25 cellular contexts compared by ENCODE assay signal in genomic region chr4:123166023-123166422, GRCh38.
"Had no signal": no experiment of that assay in that cellular context is flagged by ENCODE, and none has a peak within 500 bp of the region (broad histone marks: within the 10 kb centered on the region; RNA-seq: fewer than 3 reads in every experiment).

No MANE protein-coding gene starts in this region.

- H3K27ac ChIP-seq: brain microvascular endothelial cell, PC-9, SK-N-MC had no signal

- H3K36me3 ChIP-seq: brain microvascular endothelial cell had no signal

- H3K4me2 ChIP-seq: PC-9 had no signal

- H3K4me1 Mint-ChIP-seq: T-cell had no signal

- H3K27me3 Mint-ChIP-seq: activated CD4-positive, alpha-beta memory T cell treated with anti-CD3 and anti-CD28 coated beads for 36 hours; activated CD4-positive, alpha-beta T cell treated with anti-CD3 and anti-CD28 coated beads, Interleukin-2, amount 10 ng/mL, durations not matched to agents 7 days and 5 days; activated naive CD8-positive, alpha-beta T cell; T-cell had no signal

- H3K9me3 Mint-ChIP-seq: activated CD4-positive, alpha-beta memory T cell treated with anti-CD3 and anti-CD28 coated beads for 36 hours; activated CD4-positive, alpha-beta T cell treated with anti-CD3 and anti-CD28 coated beads, Interleukin-2, amount 10 ng/mL, durations not matched to agents 7 days and 5 days; activated naive CD4-positive, alpha-beta T cell treated with anti-CD3 and anti-CD28 coated beads for 36 hours; activated T-cell treated with anti-CD3 and anti-CD28 coated beads, Interleukin-2, amount 50 U/mL, for 4 hours; T-cell had no signal

- H3K4me3 Mint-ChIP-seq: activated CD4-positive, alpha-beta memory T cell treated with anti-CD3 and anti-CD28 coated beads for 36 hours; activated CD4-positive, alpha-beta T cell treated with anti-CD3 and anti-CD28 coated beads, Interleukin-2, amount 10 ng/mL, durations not matched to agents 7 days and 5 days; activated naive CD4-positive, alpha-beta T cell treated with anti-CD3 and anti-CD28 coated beads for 36 hours; activated naive CD8-positive, alpha-beta T cell; activated T-cell treated with anti-CD3 and anti-CD28 coated beads, Interleukin-2, amount 50 U/mL, for 4 hours; T-cell had no signal

- H3K27me3 ChIP-seq: brain microvascular endothelial cell had no signal

- H3K27ac Mint-ChIP-seq: activated CD4-positive, alpha-beta memory T cell treated with anti-CD3 and anti-CD28 coated beads for 36 hours; activated CD4-positive, alpha-beta T cell treated with anti-CD3 and anti-CD28 coated beads, Interleukin-2, amount 10 ng/mL, durations not matched to agents 7 days and 5 days; activated naive CD4-positive, alpha-beta T cell treated with anti-CD3 and anti-CD28 coated beads for 36 hours; activated naive CD8-positive, alpha-beta T cell; T-cell had no signal

- H3K4me3 ChIP-seq: PC-9, SK-N-MC had no signal

- FAIRE-seq: colon had no signal

- ATAC-seq: activated T-cell treated with anti-CD3 and anti-CD28 coated beads, Interleukin-2, amount 50 U/mL, for 4 hours; T-cell had no signal

- H2AFZ ChIP-seq: PC-9 had no signal

- H3K36me3 Mint-ChIP-seq: activated CD4-positive, alpha-beta memory T cell treated with anti-CD3 and anti-CD28 coated beads for 36 hours had no signal

- DNase-seq: activated CD4-positive, alpha-beta memory T cell treated with anti-CD3 and anti-CD28 coated beads for 36 hours; activated CD4-positive, alpha-beta T cell treated with anti-CD3 and anti-CD28 coated beads, Interleukin-2, amount 10 ng/mL, durations not matched to agents 7 days and 5 days; activated CD4-positive, CD25-positive, alpha-beta regulatory T cell; activated CD8-positive, alpha-beta memory T cell treated with anti-CD3 and anti-CD28 coated beads for 24 hours; activated gamma-delta T cell; activated naive CD4-positive, alpha-beta T cell treated with anti-CD3 and anti-CD28 coated beads for 36 hours; activated T-cell treated with anti-CD3 and anti-CD28 coated beads, Interleukin-2, amount 50 U/mL, for 4 hours; brain microvascular endothelial cell; cerebellar nuclear complex; Kasumi-1; KBM-7; NCI-H1048; NCI-H146; NCI-H2029; NCI-H2107; NCI-H345; NCI-H510A; NCI-H526 treated with DMSO at 0.1 percent for 48 hours; T-cell; T-helper 2 cell; T1000 had no signal
